ENCODE assay signal across 8 cellular contexts in the genomic region with DNA sequence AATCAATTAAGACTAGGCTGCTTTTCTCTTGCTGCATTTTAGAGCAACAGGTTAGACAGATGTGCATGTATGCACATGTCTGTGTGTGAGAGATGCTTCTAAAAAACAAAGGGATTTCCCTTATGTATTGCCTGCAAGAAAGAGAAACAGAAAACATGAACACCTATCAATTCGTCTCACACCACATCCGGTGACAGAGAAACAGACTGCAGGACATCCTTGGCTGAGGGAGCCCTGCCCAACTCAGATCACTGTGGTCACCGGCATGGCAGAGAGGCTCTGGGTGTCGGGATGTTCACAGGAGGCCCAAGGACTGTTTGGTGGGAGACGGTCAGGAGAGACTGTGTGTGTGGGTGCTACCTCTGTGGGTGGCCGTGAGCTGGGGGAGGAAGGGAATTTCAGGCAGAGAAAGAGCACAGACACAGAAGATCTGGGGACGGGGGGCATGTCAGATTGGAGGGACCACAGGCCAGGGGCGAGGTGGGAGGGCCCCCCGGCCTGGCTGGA.
DNase-seq lines count a peak whose midpoint lies in the region; ATAC-seq and TF ChIP-seq lines count a peak whose summit lies in the region.

No MANE protein-coding gene starts in this region.

- peaks cover 100% of the 10 kb centered on the region for H3K36me3 ChIP-seq in RWPE2 (ENCODE audit: low read depth)

- no peak overlapping the region for H3K4me3 ChIP-seq in RWPE2 (ENCODE audit: severe bottlenecking)

- H3K4me1 ChIP-seq in RWPE2 (ENCODE audit: insufficient read depth, poor library complexity, severe bottlenecking): peaks cover 62% of the 10 kb centered on the region

- H3K36me3 Mint-ChIP-seq in memory B cell: no peaks in the 10 kb centered on the region

- peak overlapping the region; percentile 59 for H3K27ac ChIP-seq in RWPE2 (ENCODE audit: poor library complexity, severe bottlenecking)

- no peak overlapping the region for H3K27ac Mint-ChIP-seq in memory B cell

- peak overlapping the region; percentile 24 for H3K4me3 Mint-ChIP-seq in memory B cell

- H3K27me3 Mint-ChIP-seq in memory B cell: no peaks in the 10 kb centered on the region

- DNase-seq in RWPE2 (ENCODE audit: low spot score): no peak
- DNase-seq in memory B cell (ENCODE audit: low spot score in 2 of 2): no peak
- DNase-seq in DMS153 treated with DMSO at 0.1 percent for 48 hours (lab: John Stamatoyannopoulos, UW; ENCODE audit: unreplicated experiment): no peak
- no peak for DNase-seq in DMS79 treated with DMSO at 0.1 percent for 48 hours (lab: John Stamatoyannopoulos, UW)
- DNase-seq in NCI-H1930 (lab: John Stamatoyannopoulos, UW): no peak
- no peak for DNase-seq in NCI-H146 (lab: John Stamatoyannopoulos, UW)

- H3K27me3 ChIP-seq in RWPE2 (ENCODE audit: insufficient read depth, poor library complexity, severe bottlenecking): no peaks in the 10 kb centered on the region

- no peak for TF ChIP-seq CTCF in RWPE2 (IDR thresholded peaks at IDR 0.05; ENCODE audit: poor library complexity, severe bottlenecking)

- no peaks in the 10 kb centered on the region for H3K9me3 ChIP-seq in RWPE2 (ENCODE audit: severe bottlenecking)

- ATAC-seq in GM18519 (IDR thresholded peaks at IDR 0.05; ENCODE audit: low FRiP score, unreplicated experiment) (peak; percentile 94), GM21723 (IDR thresholded peaks at IDR 0.05; ENCODE audit: unreplicated experiment) (peak; percentile 63), RWPE2 (ENCODE audit: low read depth) (0 out of 3 replicates have a peak, but pooled peaks have one; percentile 2), memory B cell (ENCODE audit: low read depth) (no peak)

- H3K9me3 Mint-ChIP-seq in memory B cell: no peaks in the 10 kb centered on the region

- H3K4me1 Mint-ChIP-seq in memory B cell: peaks cover 7% of the 10 kb centered on the region
